1 cellular context compared by ENCODE assay signal in genomic region chr10:10223129-10223528, GRCh38.
TF ChIP-seq lines count a peak whose summit lies in the region.

No MANE protein-coding gene starts in this region.

TF ChIP-seq in GM23338, 12 proteins besides CTCF, POLR2A, EP300 and RAD21 (continued from another document):
- TF ChIP-seq ZNF462 (CRISPR knock-in tag; IDR thresholded peaks at IDR 0.05) = no peak
- TF ChIP-seq JUNB (IDR thresholded peaks at IDR 0.05; ENCODE audit: unreplicated experiment) = no peak
- no peak for TF ChIP-seq POLR2AphosphoS5 (IDR thresholded peaks at IDR 0.05; ENCODE audit: low read depth)
- TF ChIP-seq NANOG (IDR thresholded peaks at IDR 0.05; ENCODE audit: borderline replicate concordance) = no peak
- TF ChIP-seq EZH2phosphoT487 (IDR thresholded peaks at IDR 0.05; ENCODE audit: unreplicated experiment) = no peak
- TF ChIP-seq EZH2 (IDR thresholded peaks at IDR 0.05; ENCODE audit: low read depth, unreplicated experiment) = no peak
- TF ChIP-seq STAT1 (IDR thresholded peaks at IDR 0.05; ENCODE audit: unreplicated experiment) = no peak
- TF ChIP-seq CREB1 (CRISPR knock-in tag; IDR thresholded peaks at IDR 0.05; ENCODE audit: low read depth) = no peak
- TF ChIP-seq ETS1 (IDR thresholded peaks at IDR 0.05) = no peak
- no peak for TF ChIP-seq ZNF114 (CRISPR knock-in tag; IDR thresholded peaks at IDR 0.05)
- no peak for TF ChIP-seq ZNF331 (CRISPR knock-in tag; IDR thresholded peaks at IDR 0.05; ENCODE audit: low read depth)
